In the genomic region with DNA sequence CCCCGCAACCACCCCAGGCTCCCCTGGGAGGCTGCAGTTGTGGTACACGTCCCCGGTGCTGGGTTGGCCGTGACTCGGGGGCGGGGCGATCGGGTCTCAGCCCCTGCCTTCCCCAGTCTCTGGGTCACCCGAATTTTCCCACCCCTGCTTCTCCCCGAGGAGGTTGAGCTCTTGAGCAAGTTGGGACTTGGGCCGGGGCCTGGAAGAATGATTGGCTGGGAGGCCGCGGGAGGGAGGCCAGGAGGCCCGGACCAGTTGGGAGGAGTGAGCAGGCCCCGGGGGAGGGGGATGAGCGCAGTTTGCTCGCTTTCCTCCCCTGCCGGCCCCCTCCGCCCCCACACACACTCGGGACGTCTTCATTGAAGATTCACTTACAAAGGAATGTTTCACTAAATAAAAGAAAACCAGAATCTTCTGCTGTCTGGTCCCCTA, we compare ENCODE assay signal across 1 cellular context.
TF ChIP-seq lines count a peak whose summit lies in the region.

No MANE protein-coding gene starts in this region.

TF ChIP-seq in endothelial cell of umbilical vein, 7 proteins besides CTCF, POLR2A, EP300 and RAD21:
- TF ChIP-seq MYC (IDR thresholded peaks at IDR 0.05; ENCODE audit: low read depth, low read length) = no peak
- TF ChIP-seq POLR2AphosphoS5 (IDR thresholded peaks at IDR 0.05; ENCODE audit: insufficient read depth, low read depth, low read length) = no peak
- no peak for TF ChIP-seq GATA2 (IDR thresholded peaks at IDR 0.05; ENCODE audit: insufficient read depth, insufficient read length, low read depth, low read length)
- TF ChIP-seq EZH2 (IDR thresholded peaks at IDR 0.05; ENCODE audit: borderline replicate concordance, low read depth, low read length, severe bottlenecking) = no peak
- TF ChIP-seq FOS (IDR thresholded peaks at IDR 0.05; ENCODE audit: borderline replicate concordance, insufficient read depth, low read length) = no peak
- no peak for TF ChIP-seq JUN (IDR thresholded peaks at IDR 0.05; ENCODE audit: borderline replicate concordance, insufficient read depth, insufficient read length, low read depth)
- no peak for TF ChIP-seq MAX (IDR thresholded peaks at IDR 0.05; ENCODE audit: insufficient read depth, insufficient read length)
